ENCODE assay signal across 27 cellular contexts in genomic region chr20:44362466-44362940, GRCh38. TPM values are rescaled to one million over a fixed set of nuclear protein-coding genes. Genes with fewer than 3 reads are reported as not detected.
"Had no signal": no experiment of that assay in that cellular context is flagged by ENCODE, and none has a peak within 500 bp of the region (broad histone marks: within the 10 kb centered on the region; RNA-seq: fewer than 3 reads in every experiment).

No MANE protein-coding gene starts in this region.

- H3K27ac ChIP-seq: KMS-11, RWPE1 had no signal

- H3K4me3 Mint-ChIP-seq: IgD-negative memory B cell, T-cell had no signal

- H3K9ac ChIP-seq: KMS-11, SK-N-SH had no signal

- DNase-seq: Kasumi-1, MV-4-11, NCI-H1048, NCI-H1105, NCI-H1417, NCI-H1436 treated with DMSO at 0.1 percent for 48 hours, NCI-H1694, NCI-H187 treated with DMSO at 0.1 percent for 48 hours, NCI-H2029 treated with DMSO at 0.1 percent for 48 hours, NCI-H2171 treated with DMSO at 0.1 percent for 48 hours, NCI-H345, NCI-H446 treated with DMSO at 0.1 percent for 48 hours, NCI-H510A treated with DMSO at 0.1 percent for 48 hours, NCI-H526, PC-3, SHP77, SK-N-SH, SW 1271, T-cell had no signal

- H3K9me3 ChIP-seq: SK-N-SH had no signal

- H3K4me1 Mint-ChIP-seq: IgD-negative memory B cell, T-cell had no signal

- H3K4me3 ChIP-seq: K562 had no signal

- H3K9me3 Mint-ChIP-seq: IgD-negative memory B cell, T-cell had no signal

- H3K27ac Mint-ChIP-seq: IgD-negative memory B cell, T-cell had no signal

- ATAC-seq: K562, Panc1, PC-3, T-cell had no signal

- H3K4me2 ChIP-seq: KMS-11, SK-N-SH had no signal

- FAIRE-seq: K562 had no signal

- H3K36me3 Mint-ChIP-seq: IgD-negative memory B cell, T-cell had no signal

RNA-seq across cellular contexts. Expression of gene HNF4A, which starts 7.0 kb away (rescaled TPM):
- total RNA-seq: MCF 10A, PC-3 had no signal
- polyA plus RNA-seq: IgD-negative memory B cell, SK-N-SH had no signal

RNA-seq across cellular contexts. Expression of gene R3HDML, which starts 25.7 kb away (rescaled TPM):
- total RNA-seq: HT-29, K562, MCF 10A, PC-3, SK-MEL-5, T-cell had no signal
- polyA plus RNA-seq: IgD-negative memory B cell, K562, SK-N-SH had no signal
